ENCODE assay signal across 8 cellular contexts in genomic region chr11:111429066-111429506, GRCh38. TPM values are rescaled to one million over a fixed set of nuclear protein-coding genes. Genes with fewer than 3 reads are reported as not detected.
A peak's percentile ranks its signal among the peaks of the same experiment; 100 is the strongest.
DNase-seq lines count a peak whose midpoint lies in the region; ATAC-seq and TF ChIP-seq lines count a peak whose summit lies in the region.

No MANE protein-coding gene starts in this region.

- no peak overlapping the region for H3K27ac ChIP-seq in psoas muscle

- peak; percentile 43 to 44 for DNase-seq in NCI-H2081 (lab: John Stamatoyannopoulos, UW)
- DNase-seq in NCI-H2081 treated with DMSO at 0.1 percent for 48 hours (lab: John Stamatoyannopoulos, UW) = no peak
- peak; percentile 62 for DNase-seq in NCI-H146 (lab: John Stamatoyannopoulos, UW)
- DNase-seq in activated CD8-positive, alpha-beta memory T cell treated with anti-CD3 and anti-CD28 coated beads for 4 hours (ENCODE audit: low read depth in 2 of 2) = peak; percentile 13 to 25
- DNase-seq in fibroblast of peridontal ligament (ENCODE audit: extremely low read depth) = peak; percentile 75
- peak; percentile 51 to 65 for DNase-seq in psoas muscle
- no peak for DNase-seq in middle frontal gyrus (ENCODE audit: extremely low spot score, low spot score)

- TF ChIP-seq CTCF in psoas muscle (IDR thresholded peaks at IDR 0.05) = peak; percentile 44

- no peaks in the 10 kb centered on the region for H3K4me1 ChIP-seq in psoas muscle

- intact Hi-C loops in psoas muscle (cut with DNase I) = no loop called here

- no peaks in the 10 kb centered on the region for H3K27me3 ChIP-seq in psoas muscle (ENCODE audit: insufficient read depth in 3 of 3, low read length in 2 of 3)

- peak; percentile 53 for ATAC-seq in HG02588 (IDR thresholded peaks at IDR 0.05; ENCODE audit: unreplicated experiment)
- peak; percentile 35 to 72 (median 51) for ATAC-seq in psoas muscle

- H3K36me3 ChIP-seq in psoas muscle (ENCODE audit: insufficient read depth in 1 of 2, low read depth in 1 of 2) = no peaks in the 10 kb centered on the region

- WGBS in psoas muscle, 3 donors = 44 to 68% (median 49%) methylated on average over 7 of the region's 7 CpGs

- no peaks in the 10 kb centered on the region for H3K9me3 ChIP-seq in psoas muscle

- no peak overlapping the region for H3K4me3 ChIP-seq in psoas muscle

RNA-seq across cellular contexts. Expression of gene POU2AF1, which starts 50.0 kb away (rescaled TPM):
- under 1 TPM in 2 of 4 donors, not detected in 2; 0.21 to 0.25 TPM for total RNA-seq in psoas muscle
- under 1 TPM in 2 of 3 donors, not detected in 1; 0.01 to 0.05 TPM for polyA plus RNA-seq in psoas muscle

Comparison
In these comparisons a context has a peak if more than half of its experiments do, and no peak if none do; other contexts are left out.
1. DNase-seq: peak in NCI-H2081 (2 of 2), NCI-H146 (single experiment), activated CD8-positive, alpha-beta memory T cell treated with anti-CD3 and anti-CD28 coated beads for 4 hours (2 of 2), fibroblast of peridontal ligament (single experiment) and psoas muscle (2 of 2); none in NCI-H2081 treated with DMSO at 0.1 percent for 48 hours (single experiment) and middle frontal gyrus (single experiment).